In genomic region chr1:42462828-42463763, GRCh38 we compare ENCODE assay signal across 8 cellular contexts. TPM values are rescaled to one million over a fixed set of nuclear protein-coding genes. Genes with fewer than 3 reads are reported as not detected.
A peak's percentile ranks its signal among the peaks of the same experiment; 100 is the strongest.
DNase-seq lines count a peak whose midpoint lies in the region; ATAC-seq and TF ChIP-seq lines count a peak whose summit lies in the region.

Gene CCDC30 (plus strand): TSS chr1:42463286. CDS start chr1:42480552, 17,266 bp downstream.

- WGBS in SK-N-SH (ENCODE audit: low lambda C conversion rate) = 2% methylated on average over 36 of the region's 59 CpGs

- peak within 1 kb of the TSS; percentile 59 for H3K9ac ChIP-seq in SK-N-SH

- H3K79me2 ChIP-seq in SK-N-SH (ENCODE audit: insufficient read depth) = peaks cover 4% of the 10 kb centered on the region; the same call in 1 of the 2 replicates

- peaks cover 8% of the 10 kb centered on the region for H3K36me3 Mint-ChIP-seq in activated naive CD4-positive, alpha-beta T cell treated with anti-CD3 and anti-CD28 coated beads, Interleukin-2, amount 50 U/mL, for 24 hours

- peaks cover 50% of the 10 kb centered on the region for H3K4me1 Mint-ChIP-seq in activated naive CD4-positive, alpha-beta T cell treated with anti-CD3 and anti-CD28 coated beads, Interleukin-2, amount 50 U/mL, for 24 hours

- H3K27ac Mint-ChIP-seq in activated naive CD4-positive, alpha-beta T cell treated with anti-CD3 and anti-CD28 coated beads, Interleukin-2, amount 50 U/mL, for 24 hours = peak within 1 kb of the TSS; percentile 92

- peaks cover 6 to 8% of the 10 kb centered on the region in 2 experiments; a peak in 2 of 4 replicates for H3K4me1 ChIP-seq in SK-N-SH (ENCODE audit: control insufficient read depth in 1 of 2, insufficient read depth in 2 of 2, low read depth in 1 of 2, low read length in 1 of 2)

- H3K27me3 ChIP-seq in SK-N-SH (ENCODE audit: insufficient read depth) = no peaks in the 10 kb centered on the region

- no peak for TF ChIP-seq CTCF in SK-N-SH (IDR thresholded peaks at IDR 0.05)

- TF ChIP-seq EP300 in SK-N-SH (IDR thresholded peaks at IDR 0.05; ENCODE audit: borderline replicate concordance in 1 of 2, low read depth in 1 of 2, low read length in 1 of 2) = peak in 1 of 2 experiments; percentile 15; a peak in 1 of 4 replicates

- H3K9me3 ChIP-seq in SK-N-SH = no peaks in the 10 kb centered on the region

- H3K27me3 Mint-ChIP-seq in activated naive CD4-positive, alpha-beta T cell treated with anti-CD3 and anti-CD28 coated beads, Interleukin-2, amount 50 U/mL, for 24 hours = no peaks in the 10 kb centered on the region

- ATAC-seq in HG02588 (IDR thresholded peaks at IDR 0.05; ENCODE audit: unreplicated experiment) = peak; percentile 98

- peak within 1 kb of the TSS; percentile 87 for H2AFZ ChIP-seq in SK-N-SH (ENCODE audit: low read depth)

- 0 out of 2 replicates have a peak, but pooled peaks have one; percentile 6 for TF ChIP-seq RAD21 in SK-N-SH (IDR thresholded peaks at IDR 0.05; ENCODE audit: low read length)

- POLR2A ChIA-PET in SK-N-SH (lab: Yijun Ruan, JAX) = interaction anchor here (0.6 to 1.1 kb wide), 3 partner anchors 82 to 219 kb away, joined by 3 to 4 read pairs (median 4); partner anchors contain the start of gene YBX1

- DNase-seq in GM04504 (ENCODE audit: low read depth) (peak; percentile 95), NCI-H1048 (lab: John Stamatoyannopoulos, UW) (peak; percentile 99), SK-N-SH (peak; percentile 96), glomerular endothelial cell (ENCODE audit: extremely low read depth, low read depth, low spot score) (peak; percentile 92), nucleus accumbens (lab: John Stamatoyannopoulos, UW) (peak; percentile 14 to 98 (median 88)), superior temporal gyrus (ENCODE audit: extremely low spot score) (peak; percentile 97)

- no peaks in the 10 kb centered on the region for H4K20me1 ChIP-seq in SK-N-SH (ENCODE audit: insufficient read depth)

- H3K27ac ChIP-seq in SK-N-SH (ENCODE audit: low read depth in 2 of 2, low read length in 1 of 2) = peak within 1 kb of the TSS; percentile 58 to 81

- no peaks in the 10 kb centered on the region for H3K9me3 Mint-ChIP-seq in activated naive CD4-positive, alpha-beta T cell treated with anti-CD3 and anti-CD28 coated beads, Interleukin-2, amount 50 U/mL, for 24 hours

- peak within 1 kb of the TSS; percentile 91 for H3K4me2 ChIP-seq in SK-N-SH

- H3F3A ChIP-seq in SK-N-SH (replicated peaks; ENCODE audit: insufficient read depth) = peaks cover 28% of the 10 kb centered on the region

- CTCF ChIA-PET in SK-N-SH (lab: Yijun Ruan, JAX) = interaction anchor here (0.6 to 1.8 kb wide), 4 partner anchors 290 to 1471 kb away, joined by 3 to 5 read pairs (median 4); no protein-coding TSS in a partner anchor

- H3K4me3 Mint-ChIP-seq in activated naive CD4-positive, alpha-beta T cell treated with anti-CD3 and anti-CD28 coated beads, Interleukin-2, amount 50 U/mL, for 24 hours = peak within 1 kb of the TSS; percentile 89

- peak within 1 kb of the TSS; percentile 78 to 84 for H3K4me3 ChIP-seq in SK-N-SH (ENCODE audit: low read depth in 2 of 2, low read length in 1 of 2)

- H3K36me3 ChIP-seq in SK-N-SH (replicated peaks in 1 of 2; ENCODE audit: control insufficient read depth in 1 of 2, insufficient read depth in 2 of 2, low read length in 1 of 2) = peaks cover 23 to 30% of the 10 kb centered on the region in 2 experiments

- H3K9me2 ChIP-seq in SK-N-SH = no peaks in the 10 kb centered on the region

TF ChIP-seq in SK-N-SH, 30 proteins besides CTCF, POLR2A, EP300 and RAD21:
- TF ChIP-seq POLR2AphosphoS5 (IDR thresholded peaks at IDR 0.05; ENCODE audit: low read depth, low read length) (peak; percentile 41; the same call in 1 of the 2 replicates), FOXM1 (IDR thresholded peaks at IDR 0.05; ENCODE audit: low read depth) (no peak), ELF1 (IDR thresholded peaks at IDR 0.05) (peak; percentile 21; the same call in 1 of the 2 replicates), JUND (IDR thresholded peaks at IDR 0.05) (no peak), RCOR1 (IDR thresholded peaks at IDR 0.05; ENCODE audit: low read length) (no peak), YY1 (IDR thresholded peaks at IDR 0.05; ENCODE audit: low read depth) (peak; percentile 32; the same call in 1 of the 2 replicates), NFIC (IDR thresholded peaks at IDR 0.05; ENCODE audit: borderline replicate concordance) (no peak), TCF12 (IDR thresholded peaks at IDR 0.05) (no peak), GABPA (IDR thresholded peaks at IDR 0.05; ENCODE audit: low read depth) (peak; percentile 54), MXI1 (IDR thresholded peaks at IDR 0.05; ENCODE audit: low read depth, low read length) (peak; percentile 94), RFX5 (IDR thresholded peaks at IDR 0.05; ENCODE audit: low read length) (peak; percentile 77; the same call in 1 of the 2 replicates), ZBTB33 (IDR thresholded peaks at IDR 0.05; ENCODE audit: borderline replicate concordance, low read depth) (no peak), TAF1 (IDR thresholded peaks at IDR 0.05; ENCODE audit: borderline replicate concordance, low read depth, low read length) (0 out of 2 replicates have a peak, but pooled peaks have one; percentile 36), FOXJ3 (CRISPR knock-in tag; IDR thresholded peaks at IDR 0.05) (no peak; the same call in 1 of the 2 replicates), GATA2 (CRISPR knock-in tag; IDR thresholded peaks at IDR 0.05) (no peak), SIN3A (IDR thresholded peaks at IDR 0.05; ENCODE audit: borderline replicate concordance, low read depth, low read length) (peak; percentile 78; the same call in 1 of the 2 replicates), CHD2 (IDR thresholded peaks at IDR 0.05; ENCODE audit: low read length, partially characterized antibody) (peak; percentile 47)
- TF ChIP-seq, protein P1, sequence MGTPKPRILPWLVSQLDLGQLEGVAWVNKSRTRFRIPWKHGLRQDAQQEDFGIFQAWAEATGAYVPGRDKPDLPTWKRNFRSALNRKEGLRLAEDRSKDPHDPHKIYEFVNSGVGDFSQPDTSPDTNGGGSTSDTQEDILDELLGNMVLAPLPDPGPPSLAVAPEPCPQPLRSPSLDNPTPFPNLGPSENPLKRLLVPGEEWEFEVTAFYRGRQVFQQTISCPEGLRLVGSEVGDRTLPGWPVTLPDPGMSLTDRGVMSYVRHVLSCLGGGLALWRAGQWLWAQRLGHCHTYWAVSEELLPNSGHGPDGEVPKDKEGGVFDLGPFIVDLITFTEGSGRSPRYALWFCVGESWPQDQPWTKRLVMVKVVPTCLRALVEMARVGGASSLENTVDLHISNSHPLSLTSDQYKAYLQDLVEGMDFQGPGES (IDR thresholded peaks at IDR 0.05; ENCODE audit: low read depth, low read length) = peak; percentile 37
- TF ChIP-seq, protein P2, sequence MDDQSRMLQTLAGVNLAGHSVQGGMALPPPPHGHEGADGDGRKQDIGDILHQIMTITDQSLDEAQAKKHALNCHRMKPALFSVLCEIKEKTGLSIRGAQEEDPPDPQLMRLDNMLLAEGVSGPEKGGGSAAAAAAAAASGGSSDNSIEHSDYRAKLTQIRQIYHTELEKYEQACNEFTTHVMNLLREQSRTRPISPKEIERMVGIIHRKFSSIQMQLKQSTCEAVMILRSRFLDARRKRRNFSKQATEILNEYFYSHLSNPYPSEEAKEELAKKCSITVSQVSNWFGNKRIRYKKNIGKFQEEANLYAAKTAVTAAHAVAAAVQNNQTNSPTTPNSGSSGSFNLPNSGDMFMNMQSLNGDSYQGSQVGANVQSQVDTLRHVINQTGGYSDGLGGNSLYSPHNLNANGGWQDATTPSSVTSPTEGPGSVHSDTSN (IDR thresholded peaks at IDR 0.05) = peak; percentile 27; the same call in 1 of the 2 replicates
TF ChIP-seq in SK-N-SH: peak in this region for 11.

RNA-seq across cellular contexts. Expression of gene CCDC30, which starts in this region (rescaled TPM):
- 0.94 and 1.4 TPM in 2 replicates for polyA plus RNA-seq in SK-N-SH (2012; rRNA removed)
- polyA plus RNA-seq in SK-N-SH (2012; cell fraction: cytosol; rRNA removed) = 0.71 and 1.2 TPM in 2 replicates
- 4.2 TPM in 2 replicates for polyA plus RNA-seq in SK-N-SH (2012; cell fraction: nucleus; rRNA removed)
- 0.34 and 0.64 TPM in 2 replicates for total RNA-seq in glomerular endothelial cell

Comparison
In these comparisons a context has a peak if more than half of its experiments do, and no peak if none do; other contexts are left out.
1. Peak in every context shown above with its lines: DNase-seq, ATAC-seq, H3K4me3 ChIP-seq and H3K27ac ChIP-seq.
2. Peak in DNase-seq in glomerular endothelial cell; RNA of the gene not detected or under 1 TPM.